1 cellular context compared by ENCODE assay signal in genomic region chr11:1882265-1883238, GRCh38.
TF ChIP-seq lines count a peak whose summit lies in the region.

No MANE protein-coding gene starts in this region.

TF ChIP-seq in H1, 55 proteins besides CTCF, POLR2A, EP300 and RAD21:
- TF ChIP-seq SP2 (IDR thresholded peaks at IDR 0.05; ENCODE audit: low read length) (no peak), JUN (IDR thresholded peaks at IDR 0.05; ENCODE audit: low read depth, low read length) (no peak), TCF12 (IDR thresholded peaks at IDR 0.05; ENCODE audit: low read depth, low read length) (0 out of 2 replicates have a peak, but pooled peaks have one; percentile 38), GABPA (IDR thresholded peaks at IDR 0.05; ENCODE audit: borderline replicate concordance, insufficient read depth, low read length) (peak; percentile 76; the same call in 1 of the 2 replicates), YY1 (IDR thresholded peaks at IDR 0.05; ENCODE audit: low read depth, low read length) (peak; percentile 30; the same call in 1 of the 2 replicates), TEAD4 (IDR thresholded peaks at IDR 0.05; ENCODE audit: low read depth, low read length) (0 out of 2 replicates have a peak, but pooled peaks have one; percentile 7), SIX5 (IDR thresholded peaks at IDR 0.05; ENCODE audit: low read depth, low read length) (no peak), CREB1 (IDR thresholded peaks at IDR 0.05) (0 out of 2 replicates have a peak, but pooled peaks have one; percentile 30), SIRT6 (IDR thresholded peaks at IDR 0.05; ENCODE audit: low read length) (no peak), NRF1 (IDR thresholded peaks at IDR 0.05; ENCODE audit: low read depth, low read length) (no peak), RBBP5 (IDR thresholded peaks at IDR 0.05; ENCODE audit: borderline replicate concordance, low read depth, low read length) (no peak), GTF2F1 (IDR thresholded peaks at IDR 0.05; ENCODE audit: borderline replicate concordance, low read depth, low read length) (no peak), MAX (IDR thresholded peaks at IDR 0.05) (peak; percentile 52; the same call in 1 of the 2 replicates)
TF ChIP-seq in H1: peak in this region for 6.
